ENCODE assay signal across 8 cellular contexts in genomic region chr6:1596088-1596852, GRCh38. TPM values are rescaled to one million over a fixed set of nuclear protein-coding genes. Genes with fewer than 3 reads are reported as not detected.
A peak's percentile ranks its signal among the peaks of the same experiment; 100 is the strongest.
DNase-seq lines count a peak whose midpoint lies in the region; ATAC-seq and TF ChIP-seq lines count a peak whose summit lies in the region.

No MANE protein-coding gene starts in this region.

- peak overlapping the region; percentile 76 for H3K4me2 ChIP-seq in OCI-LY3 (ENCODE audit: low read length)
- H3K4me2 ChIP-seq in neuronal stem cell (ENCODE audit: insufficient read depth, low read length, poor library complexity, severe bottlenecking), result no peak overlapping the region

- no peak overlapping the region for H3K4ac ChIP-seq in neuronal stem cell (ENCODE audit: low read length)

- no peaks in the 10 kb centered on the region for H3K36me3 Mint-ChIP-seq in activated T-cell treated with anti-CD3 and anti-CD28 coated beads, Interleukin-2, amount 50 U/mL, for 72 hours (ENCODE audit: insufficient read depth in 2 of 2)

- H3K79me2 ChIP-seq in OCI-LY3 (ENCODE audit: low read length), result no peaks in the 10 kb centered on the region

- no peak overlapping the region for H4K91ac ChIP-seq in neuronal stem cell (ENCODE audit: low read depth, low read length, poor library complexity)

- H3K27ac ChIP-seq in OCI-LY3 (ENCODE audit: low read length), result no peak overlapping the region
- no peak overlapping the region for H3K27ac ChIP-seq in neuronal stem cell (replicated peaks; ENCODE audit: low read length)
- H3K27ac ChIP-seq in tibial artery, result no peak overlapping the region

- H3K9me3 ChIP-seq in OCI-LY3 (ENCODE audit: insufficient read depth, low read length), result no peaks in the 10 kb centered on the region
- no peaks in the 10 kb centered on the region for H3K9me3 ChIP-seq in neuronal stem cell (replicated peaks in 1 of 2; ENCODE audit: control insufficient read depth in 2 of 2, insufficient read depth in 1 of 2, low read depth in 1 of 2, low read length in 2 of 2)
- H3K9me3 ChIP-seq in tibial artery, result no peaks in the 10 kb centered on the region

- intact Hi-C loops in tibial artery (cut with DNase I; ENCODE audit: low total_unique reads), result loop anchor here (5.0 kb wide), 2 partner anchors 1101 to 1156 kb away; partner anchors contain the start of gene MYLK4

- no peak overlapping the region for H2BK12ac ChIP-seq in neuronal stem cell (ENCODE audit: low read length)

- peak; percentile 57 for DNase-seq in EL
- peak; percentile 58 to 71 for DNase-seq in activated T-cell treated with anti-CD3 and anti-CD28 coated beads, Interleukin-2, amount 50 U/mL, for 72 hours
- DNase-seq in fibroblast of the aortic adventitia (ENCODE audit: low read depth), result peak; percentile 60
- DNase-seq in neuronal stem cell (ENCODE audit: low spot score), result no peak
- peak in 1 of 2 donors; percentile 80 for DNase-seq in tibial artery
- DNase-seq in cortex of kidney (lab: John Stamatoyannopoulos, UW), result no peak

- no peak overlapping the region for H3K27ac Mint-ChIP-seq in activated T-cell treated with anti-CD3 and anti-CD28 coated beads, Interleukin-2, amount 50 U/mL, for 72 hours

- H2AFZ ChIP-seq in OCI-LY3 (ENCODE audit: low read depth, low read length) (no peak overlapping the region), neuronal stem cell (ENCODE audit: low read length) (peak overlapping the region; percentile 72)

- peaks cover 83% of the 10 kb centered on the region for H3K27me3 Mint-ChIP-seq in activated T-cell treated with anti-CD3 and anti-CD28 coated beads, Interleukin-2, amount 50 U/mL, for 72 hours (ENCODE audit: low read depth)

- peaks cover 5% of the 10 kb centered on the region for H3K4me1 Mint-ChIP-seq in activated T-cell treated with anti-CD3 and anti-CD28 coated beads, Interleukin-2, amount 50 U/mL, for 72 hours (ENCODE audit: low read depth)

- H3K14ac ChIP-seq in neuronal stem cell (ENCODE audit: low read length), result no peak overlapping the region

- H3K4me1 ChIP-seq in OCI-LY3 (ENCODE audit: low read length) (0 out of 2 replicates have a peak, but pooled peaks cover 6% of the 10 kb centered on the region), neuronal stem cell (ENCODE audit: control insufficient read depth in 2 of 2, insufficient read depth in 1 of 2, low read depth in 1 of 2, low read length in 2 of 2) (peaks cover 2 to 3% of the 10 kb centered on the region in 2 donors), tibial artery (peaks cover 0 to 9% (median 2%) of the 10 kb centered on the region in 4 donors)

- no peak overlapping the region for H4K8ac ChIP-seq in neuronal stem cell (ENCODE audit: low read depth, low read length)

- no peak overlapping the region for H2BK120ac ChIP-seq in neuronal stem cell (ENCODE audit: low read depth, low read length)

- peak overlapping the region; percentile 49 for H2AK5ac ChIP-seq in neuronal stem cell (ENCODE audit: low read depth, low read length)

- WGBS in neuronal stem cell (ENCODE audit: extremely low coverage in 2 of 2, insufficient read length in 2 of 2, insufficient replicate concordance in 1 of 2), 2 donors, result no CpG with 5 or more reads among the region's 25 CpGs

- no peaks in the 10 kb centered on the region for H3K79me1 ChIP-seq in neuronal stem cell (ENCODE audit: low read depth, low read length)

- no peak overlapping the region for H3K9ac ChIP-seq in OCI-LY3 (ENCODE audit: low read length)
- H3K9ac ChIP-seq in neuronal stem cell (ENCODE audit: low read depth, low read length, poor library complexity), result peak overlapping the region; percentile 30

- no peaks in the 10 kb centered on the region for H4K20me1 ChIP-seq in OCI-LY3 (ENCODE audit: insufficient read depth, low read length)

- H3K18ac ChIP-seq in neuronal stem cell (ENCODE audit: low read length), result no peak overlapping the region

- H3K23ac ChIP-seq in neuronal stem cell (ENCODE audit: low read depth, low read length, poor library complexity), result no peak overlapping the region

- peak; percentile 68 for TF ChIP-seq CTCF in OCI-LY3 (IDR thresholded peaks at IDR 0.05; ENCODE audit: low read depth, low read length)
- peak; percentile 91 for TF ChIP-seq CTCF in fibroblast of the aortic adventitia (IDR thresholded peaks at IDR 0.05; ENCODE audit: insufficient read depth, low read length)
- peak; percentile 94 to 96 for TF ChIP-seq CTCF in tibial artery (IDR thresholded peaks at IDR 0.05)

- H2BK15ac ChIP-seq in neuronal stem cell (ENCODE audit: low read length), result peak overlapping the region; percentile 82

- H3K36me3 ChIP-seq in OCI-LY3 (replicated peaks; ENCODE audit: low read depth, low read length) (no peaks in the 10 kb centered on the region), neuronal stem cell (replicated peaks in 1 of 2; ENCODE audit: control insufficient read depth in 2 of 2, insufficient read depth in 2 of 2, low read length in 2 of 2) (no peaks in the 10 kb centered on the region), tibial artery (no peaks in the 10 kb centered on the region)

- no peaks in the 10 kb centered on the region for H3K9me3 Mint-ChIP-seq in activated T-cell treated with anti-CD3 and anti-CD28 coated beads, Interleukin-2, amount 50 U/mL, for 72 hours

- H2BK5ac ChIP-seq in neuronal stem cell (ENCODE audit: low read length), result peak overlapping the region; percentile 25

- H3K4me3 ChIP-seq in OCI-LY3 (ENCODE audit: low read length) (peak overlapping the region; percentile 66), fibroblast of the aortic adventitia (ENCODE audit: low read depth, low read length) (peak overlapping the region; percentile 64), neuronal stem cell (ENCODE audit: low read length in 2 of 2) (no peak overlapping the region), tibial artery (peak overlapping the region; percentile 20 to 40)

- H3K27me3 ChIP-seq in OCI-LY3 (ENCODE audit: low read depth, low read length) (no peaks in the 10 kb centered on the region), neuronal stem cell (ENCODE audit: control insufficient read depth in 3 of 3, insufficient read depth in 3 of 3, low read depth in 1 of 3, low read length in 3 of 3) (peaks cover 0 to 39% (median 0%) of the 10 kb centered on the region in 3 experiments), tibial artery (peaks cover 0 to 9% of the 10 kb centered on the region in 2 donors)

- no peak overlapping the region for H3K4me3 Mint-ChIP-seq in activated T-cell treated with anti-CD3 and anti-CD28 coated beads, Interleukin-2, amount 50 U/mL, for 72 hours

- peak; percentile 71 for ATAC-seq in HG02798 (IDR thresholded peaks at IDR 0.05; ENCODE audit: poor library complexity, unreplicated experiment)
- peak; percentile 73 to 82 for ATAC-seq in activated T-cell treated with anti-CD3 and anti-CD28 coated beads, Interleukin-2, amount 50 U/mL, for 72 hours (replicated peaks in 1 of 2)

RNA-seq across cellular contexts. Expression of gene FOXC1, which starts 13.4 kb away (rescaled TPM):
- total RNA-seq in activated T-cell treated with anti-CD3 and anti-CD28 coated beads, Interleukin-2, amount 50 U/mL, for 72 hours, result under 1 TPM; 0.17 to 0.30 TPM
- 4.4 and 15.7 TPM in 2 replicates for total RNA-seq in fibroblast of the aortic adventitia (ENCODE audit: low replicate concordance)
- polyA plus RNA-seq in neuronal stem cell (2013, experiment 1 of 2), result 0.52 TPM
- polyA plus RNA-seq in neuronal stem cell (2013, experiment 2 of 2), result 0.53 TPM

Comparison
In these comparisons a context has a peak if more than half of its experiments do, and no peak if none do; other contexts are left out.
1. DNase-seq: peak in EL (single experiment), activated T-cell treated with anti-CD3 and anti-CD28 coated beads, Interleukin-2, amount 50 U/mL, for 72 hours (2 of 2) and fibroblast of the aortic adventitia (single experiment); none in neuronal stem cell (single experiment) and cortex of kidney (single experiment).
2. H3K4me3 ChIP-seq: peak in OCI-LY3 (single experiment), fibroblast of the aortic adventitia (single experiment) and tibial artery (2 of 2); none in neuronal stem cell (0 of 2).
3. Peak in every context shown above with its lines, with median percentiles within 50 percentile points of each other: CTCF ChIP-seq.